24 cellular contexts compared by ENCODE assay signal in genomic region chr22:39396797-39397195, GRCh38. TPM values are rescaled to one million over a fixed set of nuclear protein-coding genes. Genes with fewer than 3 reads are reported as not detected.
A peak's percentile ranks its signal among the peaks of the same experiment; 100 is the strongest.
DNase-seq lines count a peak whose midpoint lies in the region; TF ChIP-seq lines count a peak whose summit lies in the region.
"Had no signal": no experiment of that assay in that cellular context is flagged by ENCODE, and none has a peak within 500 bp of the region (broad histone marks: within the 10 kb centered on the region; RNA-seq: fewer than 3 reads in every experiment).

No MANE protein-coding gene starts in this region.

- no peak overlapping the region for H2BK12ac ChIP-seq in neuronal stem cell (ENCODE audit: low read length)

- H3K9me3 ChIP-seq in neuronal stem cell (replicated peaks in 1 of 2; ENCODE audit: control insufficient read depth in 2 of 2, insufficient read depth in 1 of 2, low read depth in 1 of 2, low read length in 2 of 2), result no peaks in the 10 kb centered on the region
- H3K9me3 ChIP-seq: pancreas, right atrium auricular region, thoracic aorta had no signal

- peak overlapping the region in 3 of 5 experiments; percentile 18 to 60 (median 32) for H3K4me3 Mint-ChIP-seq in brain
- H3K4me3 Mint-ChIP-seq: activated naive CD8-positive, alpha-beta T cell treated with anti-CD3 and anti-CD28 coated beads, Interleukin-2, amount 50 U/mL, for 24 hours had no signal

- no peak overlapping the region for H3K4me3 ChIP-seq in neuronal stem cell (ENCODE audit: low read length in 2 of 2)
- H3K4me3 ChIP-seq: pancreas, right atrium auricular region, thoracic aorta had no signal

- no peak overlapping the region for H3K27ac ChIP-seq in neuronal stem cell (replicated peaks; ENCODE audit: low read length)
- H3K27ac ChIP-seq: pancreas, right atrium auricular region, thoracic aorta, WERI-Rb-1 had no signal

- DNase-seq in DMS 273 (lab: John Stamatoyannopoulos, UW; ENCODE audit: unreplicated experiment) (peak; percentile 93), NCI-H1694 treated with DMSO at 0.1 percent for 48 hours (lab: John Stamatoyannopoulos, UW) (peak; percentile 92), neuronal stem cell (ENCODE audit: low spot score) (no peak), NCI-H748 treated with DMSO at 0.1 percent for 48 hours (lab: John Stamatoyannopoulos, UW) (no peak), AG20443 (ENCODE audit: low spot score) (no peak), NOMO-1 treated with DMSO at 0.1 percent for 48 hours (lab: John Stamatoyannopoulos, UW; ENCODE audit: unreplicated experiment) (no peak)
- DNase-seq: activated naive CD8-positive, alpha-beta T cell treated with anti-CD3 and anti-CD28 coated beads, Interleukin-2, amount 50 U/mL, for 24 hours; effector CD4-positive, alpha-beta T cell; GOT3; KBM-7; left colon; MM.1S; naive thymus-derived CD4-positive, alpha-beta T cell; NCI-H1417 treated with DMSO at 0.1 percent for 48 hours; NCI-H2107; NCI-H526; RPMI8226; stimulated activated CD4-positive, alpha-beta T cell treated with anti-CD3 and anti-CD28 coated beads, Interleukin-4, amount 100 ng/mL, for 1 hour; stimulated activated naive CD4-positive, alpha-beta T cell; WERI-Rb-1 had no signal

- H3K9me3 Mint-ChIP-seq in brain, result peaks cover 0 to 3% (median 0%) of the 10 kb centered on the region in 5 experiments
- H3K9me3 Mint-ChIP-seq: activated naive CD8-positive, alpha-beta T cell treated with anti-CD3 and anti-CD28 coated beads, Interleukin-2, amount 50 U/mL, for 24 hours; naive thymus-derived CD4-positive, alpha-beta T cell had no signal

- H3K36me3 Mint-ChIP-seq in brain, result peaks cover 1% of the 10 kb centered on the region

- peaks cover 15% of the 10 kb centered on the region for H3K4me1 Mint-ChIP-seq in brain

- H3K14ac ChIP-seq in neuronal stem cell (ENCODE audit: low read length), result no peak overlapping the region

- H3K36me3 ChIP-seq in neuronal stem cell (replicated peaks in 1 of 2; ENCODE audit: control insufficient read depth in 2 of 2, insufficient read depth in 2 of 2, low read length in 2 of 2), result peaks cover 6 to 7% of the 10 kb centered on the region in 2 donors
- H3K36me3 ChIP-seq: pancreas, right atrium auricular region, thoracic aorta, WERI-Rb-1 had no signal

- H4K91ac ChIP-seq in neuronal stem cell (ENCODE audit: low read depth, low read length, poor library complexity), result no peak overlapping the region

- no peak overlapping the region for H3K18ac ChIP-seq in neuronal stem cell (ENCODE audit: low read length)

- H4K8ac ChIP-seq in neuronal stem cell (ENCODE audit: low read depth, low read length), result no peak overlapping the region

- no peak overlapping the region for H3K4ac ChIP-seq in neuronal stem cell (ENCODE audit: low read length)

- WGBS in neuronal stem cell (ENCODE audit: extremely low coverage in 2 of 2, insufficient read length in 2 of 2, insufficient replicate concordance in 1 of 2), 2 donors, result no CpG with 5 or more reads among the region's 3 CpGs

- no peak for TF ChIP-seq CTCF in brain (conservative IDR thresholded peaks at IDR 0.05)

- peaks cover 4% of the 10 kb centered on the region for H3K27me3 Mint-ChIP-seq in brain
- H3K27me3 Mint-ChIP-seq: activated naive CD8-positive, alpha-beta T cell treated with anti-CD3 and anti-CD28 coated beads, Interleukin-2, amount 50 U/mL, for 24 hours had no signal

- no peak overlapping the region for H2AK5ac ChIP-seq in neuronal stem cell (ENCODE audit: low read depth, low read length)

- H2BK120ac ChIP-seq in neuronal stem cell (ENCODE audit: low read depth, low read length), result no peak overlapping the region

- H3K4me1 ChIP-seq in neuronal stem cell (ENCODE audit: control insufficient read depth in 2 of 2, insufficient read depth in 1 of 2, low read depth in 1 of 2, low read length in 2 of 2), result peaks cover 3% of the 10 kb centered on the region in 2 donors

- H3K9ac ChIP-seq in neuronal stem cell (ENCODE audit: low read depth, low read length, poor library complexity), result no peak overlapping the region

- H3K79me1 ChIP-seq in neuronal stem cell (ENCODE audit: low read depth, low read length), result peaks cover 2% of the 10 kb centered on the region

- peak overlapping the region in 4 of 5 experiments; percentile 3 to 75 (median 24) for H3K27ac Mint-ChIP-seq in brain
- H3K27ac Mint-ChIP-seq: activated naive CD8-positive, alpha-beta T cell treated with anti-CD3 and anti-CD28 coated beads, Interleukin-2, amount 50 U/mL, for 24 hours had no signal

- no peak overlapping the region for H3K4me2 ChIP-seq in neuronal stem cell (ENCODE audit: insufficient read depth, low read length, poor library complexity, severe bottlenecking)

- no peak overlapping the region for H2BK5ac ChIP-seq in neuronal stem cell (ENCODE audit: low read length)

- peak overlapping the region; percentile 75 for H2BK15ac ChIP-seq in neuronal stem cell (ENCODE audit: low read length)

- H3K27me3 ChIP-seq in neuronal stem cell (ENCODE audit: control insufficient read depth in 3 of 3, insufficient read depth in 3 of 3, low read depth in 1 of 3, low read length in 3 of 3), result peaks cover 0 to 7% (median 0%) of the 10 kb centered on the region in 3 experiments
- H3K27me3 ChIP-seq: pancreas, right atrium auricular region had no signal

- H3K23ac ChIP-seq in neuronal stem cell (ENCODE audit: low read depth, low read length, poor library complexity), result no peak overlapping the region

- peak overlapping the region; percentile 46 for H2AFZ ChIP-seq in neuronal stem cell (ENCODE audit: low read length)

RNA-seq across cellular contexts. Expression of gene TAB1, which starts 2.8 kb away (rescaled TPM):
- polyA plus RNA-seq in brain (ENCODE audit: insufficient read depth, low read depth, low replicate concordance), result 34.5 TPM
- polyA plus RNA-seq in neuronal stem cell (2013, experiment 1 of 2), result 25.7 TPM
- 24.2 TPM for polyA plus RNA-seq in neuronal stem cell (2013, experiment 2 of 2)

RNA-seq across cellular contexts. Expression of gene SYNGR1, which starts 47.0 kb away (rescaled TPM):
- 55.1 TPM for polyA plus RNA-seq in brain (ENCODE audit: insufficient read depth, low read depth, low replicate concordance)
- 27.7 TPM for polyA plus RNA-seq in neuronal stem cell (2013, experiment 1 of 2)
- polyA plus RNA-seq in neuronal stem cell (2013, experiment 2 of 2), result 26.2 TPM

Comparison
In these comparisons a context has a peak if more than half of its experiments do, and no peak if none do; other contexts are left out.
1. DNase-seq: peak in DMS 273 (single experiment) and NCI-H1694 treated with DMSO at 0.1 percent for 48 hours (single experiment); none in neuronal stem cell (single experiment), NCI-H748 treated with DMSO at 0.1 percent for 48 hours (single experiment), AG20443 (single experiment) and NOMO-1 treated with DMSO at 0.1 percent for 48 hours (single experiment).